Comparison of ENCODE assay signal across 1 cellular context in genomic region chr16:67528870-67529638, GRCh38.
A peak's percentile ranks its signal among the peaks of the same experiment; 100 is the strongest.
TF ChIP-seq lines count a peak whose summit lies in the region.

No MANE protein-coding gene starts in this region.

TF ChIP-seq in HepG2, 621 proteins besides CTCF, POLR2A, EP300 and RAD21 (continued from another document and continues in another):
- TF ChIP-seq UBTF (CRISPR knock-in tag; IDR thresholded peaks at IDR 0.05), result peak; percentile 83
- 0 out of 2 replicates have a peak, but pooled peaks have one; percentile 29 for TF ChIP-seq AHR (CRISPR knock-in tag; IDR thresholded peaks at IDR 0.05)
- no peak for TF ChIP-seq SUZ12 (IDR thresholded peaks at IDR 0.05; ENCODE audit: low read depth, low read length)
- no peak for TF ChIP-seq TERF1 (CRISPR knock-in tag; IDR thresholded peaks at IDR 0.05)
- TF ChIP-seq THAP7 (CRISPR knock-in tag; IDR thresholded peaks at IDR 0.05), result 0 out of 2 replicates have a peak, but pooled peaks have one; percentile 2
- no peak; the same call in 1 of the 2 replicates for TF ChIP-seq MED13 (CRISPR knock-in tag; IDR thresholded peaks at IDR 0.05)
- TF ChIP-seq ZSCAN9 (CRISPR knock-in tag; IDR thresholded peaks at IDR 0.05; ENCODE audit: borderline replicate concordance), result no peak
- no peak for TF ChIP-seq SALL1 (CRISPR knock-in tag; IDR thresholded peaks at IDR 0.05)
- TF ChIP-seq ARID3A (IDR thresholded peaks at IDR 0.05; ENCODE audit: low read depth, low read length), result no peak
- peak; percentile 26 for TF ChIP-seq PRDM15 (CRISPR knock-in tag; IDR thresholded peaks at IDR 0.05)
- no peak for TF ChIP-seq JARID2 (CRISPR knock-in tag; IDR thresholded peaks at IDR 0.05; ENCODE audit: insufficient replicate concordance)
- TF ChIP-seq ZXDC (CRISPR knock-in tag; IDR thresholded peaks at IDR 0.05), result peak; percentile 82; the same call in 1 of the 2 replicates
- TF ChIP-seq ZFP82 (CRISPR knock-in tag; IDR thresholded peaks at IDR 0.05; ENCODE audit: borderline replicate concordance), result no peak
- no peak for TF ChIP-seq ZNF879 (CRISPR knock-in tag; IDR thresholded peaks at IDR 0.05)
- TF ChIP-seq ZNF205 (CRISPR knock-in tag; IDR thresholded peaks at IDR 0.05), result no peak
- TF ChIP-seq RARA (CRISPR knock-in tag; IDR thresholded peaks at IDR 0.05), result no peak
- peak; percentile 81 for TF ChIP-seq HNRNPLL (IDR thresholded peaks at IDR 0.05; ENCODE audit: low read depth, low read length, poor library complexity, severe bottlenecking)
- TF ChIP-seq BCL3 (CRISPR knock-in tag; IDR thresholded peaks at IDR 0.05), result peak; percentile 84; the same call in 1 of the 2 replicates
- no peak for TF ChIP-seq ZKSCAN5 (CRISPR knock-in tag; IDR thresholded peaks at IDR 0.05)
- TF ChIP-seq ZNF749 (CRISPR knock-in tag; IDR thresholded peaks at IDR 0.05; ENCODE audit: borderline replicate concordance), result peak; percentile 79; the same call in 1 of the 2 replicates
- no peak for TF ChIP-seq ZBTB40 (IDR thresholded peaks at IDR 0.05)
- TF ChIP-seq ZBTB40 (CRISPR knock-in tag; IDR thresholded peaks at IDR 0.05), result 0 out of 2 replicates have a peak, but pooled peaks have one; percentile 36
- no peak; the same call in 1 of the 2 replicates for TF ChIP-seq NR2F2 (IDR thresholded peaks at IDR 0.05; ENCODE audit: borderline replicate concordance, low read depth)
- no peak for TF ChIP-seq ATRX (CRISPR knock-in tag; IDR thresholded peaks at IDR 0.05; ENCODE audit: borderline replicate concordance)
- TF ChIP-seq CCDC6 (CRISPR knock-in tag; IDR thresholded peaks at IDR 0.05), result 0 out of 2 replicates have a peak, but pooled peaks have one; percentile 48
- peak; percentile 60; the same call in 1 of the 2 replicates for TF ChIP-seq PHF8 (CRISPR knock-in tag; IDR thresholded peaks at IDR 0.05)
- TF ChIP-seq FOXO4 (CRISPR knock-in tag; conservative IDR thresholded peaks at IDR 0.05), result no peak
- peak; percentile 88 for TF ChIP-seq SALL2 (CRISPR knock-in tag; IDR thresholded peaks at IDR 0.05)
- no peak for TF ChIP-seq GFI1 (CRISPR knock-in tag; IDR thresholded peaks at IDR 0.05; ENCODE audit: borderline replicate concordance)
- TF ChIP-seq ZBTB3 (CRISPR knock-in tag; IDR thresholded peaks at IDR 0.05; ENCODE audit: borderline replicate concordance, low read depth), result no peak
